8 cellular contexts compared by ENCODE assay signal in genomic region chr15:63601727-63602185, GRCh38. TPM values are rescaled to one million over a fixed set of nuclear protein-coding genes. Genes with fewer than 3 reads are reported as not detected.
A peak's percentile ranks its signal among the peaks of the same experiment; 100 is the strongest.
DNase-seq lines count a peak whose midpoint lies in the region; ATAC-seq and TF ChIP-seq lines count a peak whose summit lies in the region.

No MANE protein-coding gene starts in this region.

- H3K27me3 ChIP-seq in right lobe of liver (no peaks in the 10 kb centered on the region), tibial nerve (no peaks in the 10 kb centered on the region)

- TF ChIP-seq EP300 in tibial nerve (IDR thresholded peaks at IDR 0.05): no peak

- TF ChIP-seq CTCF in GM12864 (IDR thresholded peaks at IDR 0.05; ENCODE audit: low read depth, low read length, missing control alignments) (no peak), right lobe of liver (IDR thresholded peaks at IDR 0.05) (no peak), tibial nerve (IDR thresholded peaks at IDR 0.05) (no peak)

- intact Hi-C loops in right lobe of liver (cut with DNase I): no loop called here

- DNase-seq in GM12864 (ENCODE audit: low read depth) (no peak), NCI-H1436 (lab: John Stamatoyannopoulos, UW) (peak; percentile 35), right lobe of liver (peak in 1 of 3 donors; percentile 43), tibial nerve (ENCODE audit: low spot score in 2 of 2) (no peak), ureter (ENCODE audit: low spot score) (no peak), cerebellar nuclear complex (lab: John Stamatoyannopoulos, UW) (no peak), NOMO-1 (lab: John Stamatoyannopoulos, UW; ENCODE audit: unreplicated experiment in 2 of 2) (no peak)

- TF ChIP-seq POLR2A in right lobe of liver (IDR thresholded peaks at IDR 0.05) (no peak), tibial nerve (IDR thresholded peaks at IDR 0.05) (no peak)

- no peaks in the 10 kb centered on the region for H3K36me3 ChIP-seq in right lobe of liver
- H3K36me3 ChIP-seq in tibial nerve: peaks cover 0 to 8% (median 0%) of the 10 kb centered on the region in 3 donors

- H3K27ac ChIP-seq in angular gyrus (ENCODE audit: low read depth, low read length): peak overlapping the region; percentile 89
- H3K27ac ChIP-seq in right lobe of liver: peak overlapping the region; percentile 67 to 85 (median 75)
- peak overlapping the region; percentile 43 to 92 (median 84) for H3K27ac ChIP-seq in tibial nerve

- ATAC-seq in right lobe of liver: no peak

- H3K4me1 ChIP-seq in right lobe of liver (peaks cover 0 to 17% (median 0%) of the 10 kb centered on the region in 4 donors), tibial nerve (peaks cover 0 to 66% (median 19%) of the 10 kb centered on the region in 4 donors)

- H3K4me3 ChIP-seq in GM12864 (ENCODE audit: low read depth, low read length): peak overlapping the region; percentile 80
- peak overlapping the region; percentile 69 to 83 (median 76) for H3K4me3 ChIP-seq in right lobe of liver
- peak overlapping the region; percentile 59 to 91 (median 65) for H3K4me3 ChIP-seq in tibial nerve

- WGBS in right lobe of liver (ENCODE audit: insufficient coverage, low coverage, low lambda C conversion rate, missing lambda C conversion rate): 54% methylated on average over 6 of the region's 8 CpGs
- 23 to 42% methylated on average over 8 of the region's 8 CpGs for WGBS in tibial nerve, 2 donors

- no peaks in the 10 kb centered on the region for H3K9me3 ChIP-seq in right lobe of liver
- H3K9me3 ChIP-seq in tibial nerve: no peaks in the 10 kb centered on the region

RNA-seq across cellular contexts. Expression of gene FBXL22, which starts 4.6 kb away (rescaled TPM):
- under 1 TPM in 4 of 6 experiments, not detected in 2; 0.26 to 0.56 (median 0.44) TPM for total RNA-seq in right lobe of liver
- total RNA-seq in tibial nerve: 1 to 10 TPM in 2 of 4 donors, under 1 TPM in 1, not detected in 1; 0.63 to 2.8 (median 2.7) TPM
- 13.3 TPM for total RNA-seq in ureter
